In genomic region chr6:169831450-169832246, GRCh38 we compare ENCODE assay signal across 8 cellular contexts.
DNase-seq lines count a peak whose midpoint lies in the region; ATAC-seq and TF ChIP-seq lines count a peak whose summit lies in the region.

No MANE protein-coding gene starts in this region.

- peak overlapping the region in 1 of 2 experiments; percentile 29; a peak in 1 of 4 replicates for H3K4me3 ChIP-seq in SK-N-SH (ENCODE audit: low read depth in 2 of 2, low read length in 1 of 2)
- no peak overlapping the region for H3K4me3 ChIP-seq in upper lobe of left lung

- peak; percentile 15 for DNase-seq in AG09319 (ENCODE audit: extremely low read depth, low read depth)
- peak; percentile 48 for DNase-seq in M059J (ENCODE audit: low read depth)
- DNase-seq in SK-N-SH: peak; percentile 88
- peak; percentile 67 to 81 for DNase-seq in activated naive CD4-positive, alpha-beta T cell treated with anti-CD3 and anti-CD28 coated beads, Interleukin-2, amount 50 U/mL, for 72 hours (ENCODE audit: low spot score in 2 of 2)
- peak; percentile 88 for DNase-seq in Right ventricle myocardium inferior (ENCODE audit: missing footprints)
- peak; percentile 67 to 97 (median 87) for DNase-seq in posterior cingulate gyrus
- DNase-seq in upper lobe of left lung: peak; percentile 66 to 88

- H3K4me1 ChIP-seq in SK-N-SH (ENCODE audit: control insufficient read depth in 1 of 2, insufficient read depth in 2 of 2, low read depth in 1 of 2, low read length in 1 of 2): peaks cover 2 to 3% of the 10 kb centered on the region in 2 experiments; a peak in 2 of 4 replicates
- H3K4me1 ChIP-seq in upper lobe of left lung: peaks cover 0 to 17% (median 6%) of the 10 kb centered on the region in 4 donors

- H3K36me3 ChIP-seq in SK-N-SH (replicated peaks in 1 of 2; ENCODE audit: control insufficient read depth in 1 of 2, insufficient read depth in 2 of 2, low read length in 1 of 2) (no peaks in the 10 kb centered on the region), upper lobe of left lung (no peaks in the 10 kb centered on the region)

- TF ChIP-seq RAD21 in SK-N-SH (IDR thresholded peaks at IDR 0.05; ENCODE audit: low read length): peak; percentile 92

- CTCF ChIA-PET in SK-N-SH (lab: Yijun Ruan, JAX): interaction anchor here (0.5 to 6.0 kb wide), 123 partner anchors 9 to 875 kb away, joined by 3 to 110 read pairs (median 4); partner anchors contain the start of genes DLL1, FAM120B and PSMB1

- no peaks in the 10 kb centered on the region for H3K79me2 ChIP-seq in SK-N-SH (ENCODE audit: insufficient read depth)

- POLR2A ChIA-PET in SK-N-SH (lab: Yijun Ruan, JAX): interaction anchor here (0.5 kb wide), 1 partner anchor 109 kb away, joined by 4 read pairs; no protein-coding TSS in a partner anchor

- H3K27me3 ChIP-seq in SK-N-SH (ENCODE audit: insufficient read depth): no peaks in the 10 kb centered on the region; the same call in 1 of the 2 replicates
- no peaks in the 10 kb centered on the region for H3K27me3 ChIP-seq in upper lobe of left lung

- no peak for TF ChIP-seq POLR2A in upper lobe of left lung (IDR thresholded peaks at IDR 0.05)

- no peaks in the 10 kb centered on the region for H3F3A ChIP-seq in SK-N-SH (replicated peaks; ENCODE audit: insufficient read depth)

- ATAC-seq in GM19023 (IDR thresholded peaks at IDR 0.05; ENCODE audit: unreplicated experiment): peak; percentile 64
- ATAC-seq in activated naive CD4-positive, alpha-beta T cell treated with anti-CD3 and anti-CD28 coated beads, Interleukin-2, amount 50 U/mL, for 72 hours: peak; percentile 73 to 84
- peak; percentile 79 for ATAC-seq in Right ventricle myocardium inferior
- peak; percentile 80 to 88 for ATAC-seq in upper lobe of left lung (ENCODE audit: low FRiP score in 2 of 2)

- TF ChIP-seq CTCF in AG09319 (IDR thresholded peaks at IDR 0.05; ENCODE audit: low read depth, low read length) (peak; percentile 91), SK-N-SH (IDR thresholded peaks at IDR 0.05) (peak; percentile 84), upper lobe of left lung (IDR thresholded peaks at IDR 0.05) (peak; percentile 88 to 96 (median 94))

- H3K9me3 ChIP-seq in SK-N-SH (no peaks in the 10 kb centered on the region), upper lobe of left lung (no peaks in the 10 kb centered on the region)

- H3K4me2 ChIP-seq in SK-N-SH: no peak overlapping the region

- no peak overlapping the region for H3K9ac ChIP-seq in SK-N-SH

- H4K20me1 ChIP-seq in SK-N-SH (ENCODE audit: insufficient read depth): no peaks in the 10 kb centered on the region

- no peak overlapping the region for H2AFZ ChIP-seq in SK-N-SH (ENCODE audit: low read depth)

- H3K27ac ChIP-seq in SK-N-SH (ENCODE audit: low read depth in 2 of 2, low read length in 1 of 2): no peak overlapping the region
- peak overlapping the region in 1 of 4 donors; percentile 36 for H3K27ac ChIP-seq in upper lobe of left lung

- 25% methylated on average over 29 of the region's 32 CpGs for WGBS in SK-N-SH (ENCODE audit: low lambda C conversion rate)
- WGBS in upper lobe of left lung, 2 donors: 33 to 36% methylated on average over 24 to 32 of the region's 32 CpGs

- peaks cover 0 to 5% of the 10 kb centered on the region in 2 donors for H3K36me3 Mint-ChIP-seq in activated naive CD4-positive, alpha-beta T cell treated with anti-CD3 and anti-CD28 coated beads, Interleukin-2, amount 50 U/mL, for 72 hours

- H3K9me2 ChIP-seq in SK-N-SH: no peaks in the 10 kb centered on the region

- intact Hi-C loops in Right ventricle myocardium inferior (cut with DNase I) (loop anchor here (1.0 to 10.0 kb wide), 4 partner anchors 101 to 698 kb away; no protein-coding TSS in a partner anchor), posterior cingulate gyrus (cut with DNase I) (loop anchor here (1.0 to 2.0 kb wide), 2 partner anchors 459 to 699 kb away; partner anchors contain the start of gene DLL1)

- TF ChIP-seq EP300 in SK-N-SH (IDR thresholded peaks at IDR 0.05; ENCODE audit: borderline replicate concordance in 1 of 2, low read depth in 1 of 2, low read length in 1 of 2): no peak
- no peak for TF ChIP-seq EP300 in upper lobe of left lung (IDR thresholded peaks at IDR 0.05)

- H3K9me3 Mint-ChIP-seq in activated naive CD4-positive, alpha-beta T cell treated with anti-CD3 and anti-CD28 coated beads, Interleukin-2, amount 50 U/mL, for 72 hours: no peaks in the 10 kb centered on the region

- H3K27ac Mint-ChIP-seq in activated naive CD4-positive, alpha-beta T cell treated with anti-CD3 and anti-CD28 coated beads, Interleukin-2, amount 50 U/mL, for 72 hours: no peak overlapping the region

TF ChIP-seq in SK-N-SH, 30 proteins besides CTCF, POLR2A, EP300 and RAD21:
- TF ChIP-seq RCOR1 (IDR thresholded peaks at IDR 0.05; ENCODE audit: low read length) (no peak), RFX5 (IDR thresholded peaks at IDR 0.05; ENCODE audit: low read length) (no peak), FOXM1 (IDR thresholded peaks at IDR 0.05; ENCODE audit: low read depth) (no peak), ZBTB33 (IDR thresholded peaks at IDR 0.05; ENCODE audit: borderline replicate concordance, low read depth) (no peak), SMC3 (IDR thresholded peaks at IDR 0.05; ENCODE audit: low read depth, low read length) (peak; percentile 93), TEAD4 (IDR thresholded peaks at IDR 0.05; ENCODE audit: borderline replicate concordance, insufficient read depth) (no peak), YY1 (IDR thresholded peaks at IDR 0.05; ENCODE audit: low read depth) (no peak), CHD2 (IDR thresholded peaks at IDR 0.05; ENCODE audit: low read length, partially characterized antibody) (no peak), GABPA (IDR thresholded peaks at IDR 0.05; ENCODE audit: low read depth) (no peak), TCF12 (IDR thresholded peaks at IDR 0.05) (no peak), MEF2A (IDR thresholded peaks at IDR 0.05; ENCODE audit: borderline replicate concordance, low read depth) (no peak), NRF1 (IDR thresholded peaks at IDR 0.05; ENCODE audit: low read depth, low read length) (peak; percentile 53)
- TF ChIP-seq, protein P1, sequence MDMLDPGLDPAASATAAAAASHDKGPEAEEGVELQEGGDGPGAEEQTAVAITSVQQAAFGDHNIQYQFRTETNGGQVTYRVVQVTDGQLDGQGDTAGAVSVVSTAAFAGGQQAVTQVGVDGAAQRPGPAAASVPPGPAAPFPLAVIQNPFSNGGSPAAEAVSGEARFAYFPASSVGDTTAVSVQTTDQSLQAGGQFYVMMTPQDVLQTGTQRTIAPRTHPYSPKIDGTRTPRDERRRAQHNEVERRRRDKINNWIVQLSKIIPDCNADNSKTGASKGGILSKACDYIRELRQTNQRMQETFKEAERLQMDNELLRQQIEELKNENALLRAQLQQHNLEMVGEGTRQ (IDR thresholded peaks at IDR 0.05; ENCODE audit: borderline replicate concordance, low read depth, low read length): no peak
- TF ChIP-seq, protein P2, sequence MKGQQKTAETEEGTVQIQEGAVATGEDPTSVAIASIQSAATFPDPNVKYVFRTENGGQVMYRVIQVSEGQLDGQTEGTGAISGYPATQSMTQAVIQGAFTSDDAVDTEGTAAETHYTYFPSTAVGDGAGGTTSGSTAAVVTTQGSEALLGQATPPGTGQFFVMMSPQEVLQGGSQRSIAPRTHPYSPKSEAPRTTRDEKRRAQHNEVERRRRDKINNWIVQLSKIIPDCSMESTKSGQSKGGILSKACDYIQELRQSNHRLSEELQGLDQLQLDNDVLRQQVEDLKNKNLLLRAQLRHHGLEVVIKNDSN (IDR thresholded peaks at IDR 0.05; ENCODE audit: borderline replicate concordance, low read depth): no peak

Comparison
In these comparisons a context has a peak if more than half of its experiments do, and no peak if none do; other contexts are left out.
1. DNase-seq: peak in every context shown above with its lines; median percentile 88 in SK-N-SH; 88 in Right ventricle myocardium inferior; 87 in posterior cingulate gyrus; 77 in upper lobe of left lung; 74 in activated naive CD4-positive, alpha-beta T cell treated with anti-CD3 and anti-CD28 coated beads, Interleukin-2, amount 50 U/mL, for 72 hours; 48 in M059J; 15 in AG09319.